In genomic region chr20:50153153-50153499, GRCh38 we compare ENCODE assay signal across 9 cellular contexts. TPM values are rescaled to one million over a fixed set of nuclear protein-coding genes. Genes with fewer than 3 reads are reported as not detected.
DNase-seq lines count a peak whose midpoint lies in the region; ATAC-seq, FAIRE-seq and TF ChIP-seq lines count a peak whose summit lies in the region.
"Had no signal": no experiment of that assay in that cellular context is flagged by ENCODE, and none has a peak within 500 bp of the region (broad histone marks: within the 10 kb centered on the region; RNA-seq: fewer than 3 reads in every experiment).

No MANE protein-coding gene starts in this region.

- POLR2A ChIA-PET in GM12878 (lab: Charles Lee) = interaction anchor here (0.6 to 3.3 kb wide), 10 partner anchors 9 to 805 kb away, joined by 3 to 34 read pairs (median 4); partner anchors contain the start of genes DPM1 and UBE2V1

- peak overlapping the region; percentile 85 to 96 for H3K18ac ChIP-seq in mesenchymal stem cell (ENCODE audit: low read depth in 1 of 2, low read length in 2 of 2)

- no peaks in the 10 kb centered on the region for H4K20me1 ChIP-seq in GM12878 (ENCODE audit: control insufficient read depth, insufficient read depth)

- no peak overlapping the region for H2AK5ac ChIP-seq in mesenchymal stem cell (ENCODE audit: low read length, severe bottlenecking)

- H3K27ac ChIP-seq in GM12878 (ENCODE audit: control insufficient read depth, insufficient read depth) (peak overlapping the region; percentile 75), mesenchymal stem cell (ENCODE audit: low read length, poor library complexity, severe bottlenecking) (peak overlapping the region; percentile 2), vagina (peak overlapping the region; percentile 95)

- intact Hi-C loops in GM12878 (cut with micrococcal nuclease; ENCODE audit: unreplicated experiment) (loop anchor here (5.0 kb wide), 1 partner anchor 41 kb away; the partner anchor contains the start of gene UBE2V1), vagina (cut with DNase I) (no loop called here), posterior cingulate gyrus (cut with DNase I) (loop anchor here (5.0 kb wide), 1 partner anchor 36 kb away; no protein-coding TSS in a partner anchor)

- H2BK15ac ChIP-seq in mesenchymal stem cell (ENCODE audit: low read depth, poor library complexity, severe bottlenecking) = no peak overlapping the region

- no TSS peak for BruUV-seq in GM12878 (replicated peaks; lab: Mats Ljungman, UMichigan)

- peak overlapping the region; percentile 50 for H2BK120ac ChIP-seq in mesenchymal stem cell (ENCODE audit: low read depth, low read length)

- CTCF ChIA-PET in GM12878 (lab: Yijun Ruan, JAX) = interaction anchor here (0.9 to 5.5 kb wide), 14 partner anchors 9 to 176 kb away, joined by 3 to 49 read pairs (median 8); no protein-coding TSS in a partner anchor

- H3K4me1 ChIP-seq in GM12878 (ENCODE audit: control insufficient read depth, insufficient read depth, low read length) (peaks cover 8% of the 10 kb centered on the region), mesenchymal stem cell (ENCODE audit: control insufficient read depth, insufficient read depth, low read depth, low read length) (peaks cover 31% of the 10 kb centered on the region), vagina (peaks cover 56% of the 10 kb centered on the region)

- ATAC-seq in HG03196 (IDR thresholded peaks at IDR 0.05; ENCODE audit: unreplicated experiment) = peak; percentile 5
- peak; percentile 2; the same call in 2 of the 3 replicates for ATAC-seq in GM12878

- H3K9ac ChIP-seq in GM12878 (ENCODE audit: control insufficient read depth, insufficient read depth, low read length) (peak overlapping the region; percentile 95), mesenchymal stem cell (ENCODE audit: low read length) (peak overlapping the region; percentile 92)

- H3K9me3 ChIP-seq in GM12878 (replicated peaks; ENCODE audit: control insufficient read depth, insufficient read depth, low read length) = no peaks in the 10 kb centered on the region
- no peaks in the 10 kb centered on the region for H3K9me3 ChIP-seq in mesenchymal stem cell (ENCODE audit: control insufficient read depth, low read length)
- no peaks in the 10 kb centered on the region for H3K9me3 ChIP-seq in vagina

- WGBS in GM12878 (ENCODE audit: insufficient coverage, insufficient replicate concordance, low lambda C conversion rate, missing lambda C conversion rate) = 2% methylated on average over 18 of the region's 18 CpGs
- 0% methylated on average over 16 of the region's 18 CpGs for WGBS in mesenchymal stem cell

- H2AFZ ChIP-seq in GM12878 (ENCODE audit: control insufficient read depth, low read depth, low read length) (peak overlapping the region; percentile 62), mesenchymal stem cell (ENCODE audit: low read depth, low read length) (peak overlapping the region; percentile 91)

- H3K4ac ChIP-seq in mesenchymal stem cell (ENCODE audit: low read depth in 1 of 2, low read length in 2 of 2) = peak overlapping the region; percentile 85 to 99

- peak overlapping the region in 1 of 2 experiments; percentile 85 for H3K23ac ChIP-seq in mesenchymal stem cell (ENCODE audit: low read length in 2 of 2)

- H3K27me3 ChIP-seq in GM12878 (replicated peaks in 1 of 2; ENCODE audit: control insufficient read depth in 2 of 2, insufficient read depth in 2 of 2, low read length in 1 of 2) (no peaks in the 10 kb centered on the region), mesenchymal stem cell (ENCODE audit: control insufficient read depth in 1 of 2, insufficient read depth in 1 of 2, low read length in 2 of 2) (no peaks in the 10 kb centered on the region), vagina (no peaks in the 10 kb centered on the region)

- H3K4me2 ChIP-seq in GM12878 (ENCODE audit: control insufficient read depth, insufficient read depth) (peak overlapping the region; percentile 93), mesenchymal stem cell (ENCODE audit: low read length, poor library complexity, severe bottlenecking) (peak overlapping the region; percentile 76)

- TF ChIP-seq RAD21 in GM12878 (IDR thresholded peaks at IDR 0.05; ENCODE audit: insufficient read depth, low read depth, low read length) = no peak

- SMC1A ChIA-PET in GM12878 (lab: Charles Lee; ENCODE audit: uncharacterized antibody, unreplicated experiment) = interaction anchor here (0.9 to 3.6 kb wide), 10 partner anchors 9 to 68 kb away, joined by 3 to 28 read pairs (median 4); no protein-coding TSS in a partner anchor

- H2BK12ac ChIP-seq in mesenchymal stem cell (ENCODE audit: low read length in 2 of 2) = peak overlapping the region in 1 of 2 experiments; percentile 3

- DNase-seq in ELR (ENCODE audit: low read depth) = peak; percentile 51
- DNase-seq in GM12878 (ENCODE audit: low read depth, low spot score) = no peak
- no peak for DNase-seq in mesenchymal stem cell
- DNase-seq in vagina (ENCODE audit: extremely low spot score in 2 of 2) = no peak
- no peak for DNase-seq in NCI-H2107 treated with DMSO at 0.1 percent for 48 hours (lab: John Stamatoyannopoulos, UW; ENCODE audit: unreplicated experiment)
- DNase-seq in SK-N-DZ (ENCODE audit: low spot score) = no peak
- DNase-seq in posterior cingulate gyrus = no peak

- H3K36me3 ChIP-seq in GM12878 (ENCODE audit: control insufficient read depth in 2 of 2, insufficient read depth in 2 of 2, low read length in 1 of 2) (peaks cover 0 to 3% of the 10 kb centered on the region in 2 experiments; a peak in 1 of 4 replicates), mesenchymal stem cell (ENCODE audit: control insufficient read depth in 1 of 2, insufficient read depth in 2 of 2, low read depth in 1 of 2, low read length in 2 of 2) (peaks cover 22 to 28% of the 10 kb centered on the region in 2 experiments), vagina (peaks cover 0 to 9% of the 10 kb centered on the region in 2 donors)

- H2BK5ac ChIP-seq in mesenchymal stem cell (ENCODE audit: low read depth, low read length, poor library complexity, severe bottlenecking) = peak overlapping the region; percentile 88

- peak overlapping the region; percentile 89 for H4K8ac ChIP-seq in mesenchymal stem cell (ENCODE audit: low read length)

- TF ChIP-seq CTCF in GM12878 (IDR thresholded peaks at IDR 0.05 in 2 of 3, conservative IDR thresholded peaks at IDR 0.05 in 1 of 3; ENCODE audit: control insufficient read depth in 2 of 3, extremely low read depth in 1 of 3, insufficient read depth in 1 of 3, low read depth in 3 of 3, low read length in 3 of 3) (no peak), vagina (IDR thresholded peaks at IDR 0.05) (no peak)

- no peak for TF ChIP-seq EP300 in GM12878 (IDR thresholded peaks at IDR 0.05; ENCODE audit: borderline replicate concordance in 1 of 2, control insufficient read depth in 1 of 2, low read depth in 2 of 2, low read length in 2 of 2)

- TF ChIP-seq POLR2A in GM12878 (IDR thresholded peaks at IDR 0.05; ENCODE audit: low read depth, low read length) (no peak), vagina (IDR thresholded peaks at IDR 0.05) (no peak)

- peak overlapping the region in 1 of 2 experiments; percentile 99 for H3K14ac ChIP-seq in mesenchymal stem cell (ENCODE audit: low read length in 2 of 2)

- H3K79me2 ChIP-seq in GM12878 (ENCODE audit: control insufficient read depth, insufficient read depth, low read length) = peaks cover 41% of the 10 kb centered on the region

- RAD21 ChIA-PET in GM12878 (lab: Charles Lee; ENCODE audit: unreplicated experiment) = interaction anchor here (0.9 to 3.6 kb wide), 11 partner anchors 13 to 174 kb away, joined by 3 to 19 read pairs (median 9); no protein-coding TSS in a partner anchor

- H4K91ac ChIP-seq in mesenchymal stem cell (ENCODE audit: low read length) = peak overlapping the region; percentile 84

- FAIRE-seq in GM12878 (lab: Jason Lieb, UNC) = no peak
- FAIRE-seq: TTC549 had no signal

- H3K79me1 ChIP-seq in mesenchymal stem cell (replicated peaks; ENCODE audit: low read length, poor library complexity, severe bottlenecking) = no peaks in the 10 kb centered on the region

- peak overlapping the region; percentile 98 for H3K4me3 ChIP-seq in GM12878
- H3K4me3 ChIP-seq in mesenchymal stem cell (ENCODE audit: insufficient read depth in 1 of 2, low read depth in 1 of 2, low read length in 2 of 2) = peak overlapping the region; percentile 92 to 95
- peak overlapping the region; percentile 94 to 98 for H3K4me3 ChIP-seq in vagina

- in situ Hi-C loops in GM12878 (cut with MboI) = no loop called here

RNA-seq across cellular contexts. Expression of gene PEDS1, which starts 0.4 kb away (rescaled TPM):
- 8.1 and 8.4 TPM in 2 replicates for total RNA-seq in GM12878 (2013; cell fraction: nucleolus; rRNA removed)
- 24.2 and 24.5 TPM in 2 replicates for total RNA-seq in GM12878 (2014; rRNA removed)
- 12.1 and 12.2 TPM in 2 replicates for total RNA-seq in GM12878 (2014; rRNA removed; fragmentation: Illumina TruSeq; extraction: Trizol)
- 15.1 and 15.4 TPM in 2 replicates for total RNA-seq in GM12878 (2021)
- 5.8 TPM for polyA plus RNA-seq in GM12878 (2011; ENCODE audit: low read depth)
- polyA plus RNA-seq in GM12878 (2011; rRNA removed) = 5.2 and 15.9 TPM in 2 replicates
- polyA plus RNA-seq in GM12878 (2011; cell fraction: cytosol; rRNA removed) = 21.9 and 24.8 TPM in 2 replicates
- 11.9 and 13.4 TPM in 2 replicates for polyA plus RNA-seq in GM12878 (2011; cell fraction: nucleus; rRNA removed)
- 10.5 and 11.6 TPM in 2 replicates for polyA plus RNA-seq in GM12878 (2012)
- polyA plus RNA-seq in GM12878 (2014; fragmentation: Illumina TruSeq; extraction: Trizol) = 9.9 and 17.8 TPM in 2 replicates
- 1 to 10 TPM; 1.7 to 4.3 TPM for polyA plus RNA-seq in GM12878 (2014; fragmentation: Nextera tagmentation; extraction: Ambion mirVana)
- 25.6 and 26.1 TPM in 2 replicates for polyA plus RNA-seq in GM12878 (2014; rRNA removed)
- polyA plus RNA-seq in GM12878 (2016; fragmentation: Nextera tagmentation; extraction: Ambion mirVana) = 10 to 100 TPM; 19.7 to 20.9 TPM
- polyA minus RNA-seq in GM12878 (2011; rRNA and poly(A)+ RNA removed) = 28.9 and 31.5 TPM in 2 replicates
- polyA minus RNA-seq in GM12878 (2011; cell fraction: cytosol; rRNA and poly(A)+ RNA removed) = 11.8 and 15.8 TPM in 2 replicates
- polyA minus RNA-seq in GM12878 (2011; cell fraction: nucleus; rRNA and poly(A)+ RNA removed) = 2.1 and 4.2 TPM in 2 replicates
- 59.1 TPM for polyA plus RNA-seq in mesenchymal stem cell (2013, experiment 1 of 2)
- 58.4 TPM for polyA plus RNA-seq in mesenchymal stem cell (2013, experiment 2 of 2)
- total RNA-seq in vagina = 25.5 TPM
- 39.0 and 41.6 TPM in 2 replicates for polyA plus RNA-seq in SK-N-DZ (2014; cell fraction: cytosol; rRNA removed)
- 19.4 and 20.3 TPM in 2 replicates for polyA plus RNA-seq in SK-N-DZ (2014; cell fraction: nucleus; rRNA removed)

RNA-seq across cellular contexts. Expression of gene CEBPB, which starts 37.5 kb away (rescaled TPM):
- total RNA-seq in GM12878 (2013; cell fraction: nucleolus; rRNA removed) = 1.1 and 2.0 TPM in 2 replicates
- 4.1 and 5.9 TPM in 2 replicates for total RNA-seq in GM12878 (2014; rRNA removed)
- 1.3 and 1.5 TPM in 2 replicates for total RNA-seq in GM12878 (2014; rRNA removed; fragmentation: Illumina TruSeq; extraction: Trizol)
- 6.9 and 8.8 TPM in 2 replicates for total RNA-seq in GM12878 (2021)
- polyA plus RNA-seq in GM12878 (2011; ENCODE audit: low read depth) = not detected
- polyA plus RNA-seq in GM12878 (2011; rRNA removed) = 1.6 and 1.9 TPM in 2 replicates
- 1.3 and 3.1 TPM in 2 replicates for polyA plus RNA-seq in GM12878 (2011; cell fraction: cytosol; rRNA removed)
- polyA plus RNA-seq in GM12878 (2011; cell fraction: nucleus; rRNA removed) = 3.9 and 5.5 TPM in 2 replicates
- polyA plus RNA-seq in GM12878 (2012) = 2.6 and 2.8 TPM in 2 replicates
- 0.22 and 0.62 TPM in 2 replicates for polyA plus RNA-seq in GM12878 (2014; fragmentation: Illumina TruSeq; extraction: Trizol)
- polyA plus RNA-seq in GM12878 (2014; fragmentation: Nextera tagmentation; extraction: Ambion mirVana) = under 1 TPM; 0.18 to 0.73 TPM
- polyA plus RNA-seq in GM12878 (2014; rRNA removed) = 7.3 and 8.2 TPM in 2 replicates
- 1 to 10 TPM in 1 of 2 experiments, under 1 TPM in 1; 0.45 to 6.6 TPM for polyA plus RNA-seq in GM12878 (2016; fragmentation: Nextera tagmentation; extraction: Ambion mirVana)
- polyA minus RNA-seq in GM12878 (2011; rRNA and poly(A)+ RNA removed) = 0.44 and 0.52 TPM in 2 replicates
- 5.3 and 7.5 TPM in 2 replicates for polyA minus RNA-seq in GM12878 (2011; cell fraction: cytosol; rRNA and poly(A)+ RNA removed)
- 2.4 and 7.8 TPM in 2 replicates for polyA minus RNA-seq in GM12878 (2011; cell fraction: nucleus; rRNA and poly(A)+ RNA removed)
- 130 TPM for polyA plus RNA-seq in mesenchymal stem cell (2013, experiment 1 of 2)
- polyA plus RNA-seq in mesenchymal stem cell (2013, experiment 2 of 2) = 131 TPM
- 264 TPM for total RNA-seq in vagina
- 13.0 and 16.6 TPM in 2 replicates for polyA plus RNA-seq in SK-N-DZ (2014; cell fraction: cytosol; rRNA removed)
- polyA plus RNA-seq in SK-N-DZ (2014; cell fraction: nucleus; rRNA removed) = 9.2 and 13.7 TPM in 2 replicates

RNA-seq across cellular contexts. Expression of gene UBE2V1, which starts 40.2 kb away (rescaled TPM):
- total RNA-seq in GM12878 (2013; cell fraction: nucleolus; rRNA removed) = 310 and 312 TPM in 2 replicates
- total RNA-seq in GM12878 (2014; rRNA removed) = 51.8 and 57.8 TPM in 2 replicates
- total RNA-seq in GM12878 (2014; rRNA removed; fragmentation: Illumina TruSeq; extraction: Trizol) = 87.4 and 90.5 TPM in 2 replicates
- total RNA-seq in GM12878 (2021) = 102 and 104 TPM in 2 replicates
- 80.2 TPM for polyA plus RNA-seq in GM12878 (2011; ENCODE audit: low read depth)
- 110 and 131 TPM in 2 replicates for polyA plus RNA-seq in GM12878 (2011; rRNA removed)
- 88.2 and 104 TPM in 2 replicates for polyA plus RNA-seq in GM12878 (2011; cell fraction: cytosol; rRNA removed)
- polyA plus RNA-seq in GM12878 (2011; cell fraction: nucleus; rRNA removed) = 79.4 and 82.7 TPM in 2 replicates
- 116 and 119 TPM in 2 replicates for polyA plus RNA-seq in GM12878 (2012)
- polyA plus RNA-seq in GM12878 (2014; fragmentation: Illumina TruSeq; extraction: Trizol) = 219 and 257 TPM in 2 replicates
- 100 to 1,000 TPM; 151 to 215 TPM for polyA plus RNA-seq in GM12878 (2014; fragmentation: Nextera tagmentation; extraction: Ambion mirVana)
- 109 and 131 TPM in 2 replicates for polyA plus RNA-seq in GM12878 (2014; rRNA removed)
- 100 to 1,000 TPM; 181 to 188 TPM for polyA plus RNA-seq in GM12878 (2016; fragmentation: Nextera tagmentation; extraction: Ambion mirVana)
- 86.5 and 87.4 TPM in 2 replicates for polyA minus RNA-seq in GM12878 (2011; rRNA and poly(A)+ RNA removed)
- 32.2 and 38.4 TPM in 2 replicates for polyA minus RNA-seq in GM12878 (2011; cell fraction: cytosol; rRNA and poly(A)+ RNA removed)
- 50.2 and 71.6 TPM in 2 replicates for polyA minus RNA-seq in GM12878 (2011; cell fraction: nucleus; rRNA and poly(A)+ RNA removed)
- 292 TPM for polyA plus RNA-seq in mesenchymal stem cell (2013, experiment 1 of 2)
- polyA plus RNA-seq in mesenchymal stem cell (2013, experiment 2 of 2) = 286 TPM
- 74.2 TPM for total RNA-seq in vagina
- 79.0 and 79.5 TPM in 2 replicates for polyA plus RNA-seq in SK-N-DZ (2014; cell fraction: cytosol; rRNA removed)
- 52.4 and 140 TPM in 2 replicates for polyA plus RNA-seq in SK-N-DZ (2014; cell fraction: nucleus; rRNA removed)

Comparison
In these comparisons a context has a peak if more than half of its experiments do, and no peak if none do; other contexts are left out.
1. H3K27ac ChIP-seq: peak in every context shown above with its lines; median percentile 95 in vagina; 75 in GM12878; 2 in mesenchymal stem cell.
2. RNA of gene CEBPB, which starts 37.5 kb away (total RNA-seq): 264 TPM in vagina (single experiment); 1.1 to 8.8 TPM in GM12878; every median in the first group is over 10 times any median in the second.
3. Peak in every context shown above with its lines, with median percentiles within 50 percentile points of each other: H3K4me3 ChIP-seq.